In genomic region chr21:42937960-42938580, GRCh38 we compare ENCODE assay signal across 27 cellular contexts. TPM values are rescaled to one million over a fixed set of nuclear protein-coding genes. Genes with fewer than 3 reads are reported as not detected.
DNase-seq lines count a peak whose midpoint lies in the region; ATAC-seq, FAIRE-seq and TF ChIP-seq lines count a peak whose summit lies in the region.
"Had no signal": no experiment of that assay in that cellular context is flagged by ENCODE, and none has a peak within 500 bp of the region (broad histone marks: within the 10 kb centered on the region; RNA-seq: fewer than 3 reads in every experiment).

No MANE protein-coding gene starts in this region.

- no peak overlapping the region for H2BK12ac ChIP-seq in H9 (ENCODE audit: insufficient read length, low read depth, low read length)
- peak overlapping the region; percentile 86 for H2BK12ac ChIP-seq in H1 (ENCODE audit: low read depth, low read length)

- peaks cover 56 to 71% of the 10 kb centered on the region in 2 experiments for H3K4me1 Mint-ChIP-seq in H9
- H3K4me1 Mint-ChIP-seq: activated naive CD4-positive, alpha-beta T cell treated with anti-CD3 and anti-CD28 coated beads, Interleukin-2, amount 50 U/mL, for 24 hours had no signal

- WGBS in H9 (ENCODE audit: extremely low coverage, insufficient read length, low lambda C conversion rate), result no CpG with 5 or more reads among the region's 21 CpGs
- WGBS in H1 (ENCODE audit: extremely low coverage in 1 of 2, insufficient coverage in 1 of 2, insufficient read length in 1 of 2, insufficient replicate concordance in 2 of 2, low coverage in 1 of 2, low lambda C conversion rate in 2 of 2, missing lambda C conversion rate in 1 of 2), 2 experiments, result 79% methylated on average over 21 of the region's 21 CpGs; no CpG with 5 or more reads in 1 of the 2 experiments
- 92 to 95% methylated on average over 19 to 20 of the region's 21 CpGs for WGBS in mesodermal cell (ENCODE audit: insufficient coverage in 2 of 2), 2 experiments
- WGBS in smooth muscle cell (ENCODE audit: low lambda C conversion rate), result 83% methylated on average over 21 of the region's 21 CpGs

- H3K56ac ChIP-seq in H9 (ENCODE audit: insufficient read length, low read depth, low read length) (no peak overlapping the region), H1 (replicated peaks; ENCODE audit: insufficient read length, low read depth, low read length) (no peak overlapping the region)

- FAIRE-seq in H1 (lab: Jason Lieb, UNC), result no peak
- FAIRE-seq in kidney (lab: Jason Lieb, UNC), result no peak

- H3F3A ChIP-seq in smooth muscle cell (ENCODE audit: low read depth), result peaks cover 6% of the 10 kb centered on the region

- H3K23me2 ChIP-seq in H9 (ENCODE audit: insufficient read length, low read depth, low read length, poor library complexity, severe bottlenecking) (no peaks in the 10 kb centered on the region), H1 (ENCODE audit: low read depth, low read length) (no peaks in the 10 kb centered on the region)

- H3K23ac ChIP-seq in H9 (ENCODE audit: insufficient read length, low read depth, low read length) (no peak overlapping the region), H1 (ENCODE audit: insufficient read length) (no peak overlapping the region)

- H2BK5ac ChIP-seq in H9 (ENCODE audit: insufficient read length, low read length), result no peak overlapping the region
- H2BK5ac ChIP-seq in H1 (ENCODE audit: low read depth, low read length), result peak overlapping the region; percentile 98

- peaks cover 0 to 6% of the 10 kb centered on the region in 2 experiments; a peak in 2 of 5 replicates for H3K9me3 Mint-ChIP-seq in H9
- H3K9me3 Mint-ChIP-seq: activated CD8-positive, alpha-beta T cell treated with anti-CD3 and anti-CD28 coated beads for 36 hours; activated naive CD4-positive, alpha-beta T cell treated with anti-CD3 and anti-CD28 coated beads, Interleukin-2, amount 50 U/mL, for 24 hours; activated T-helper 2 cell treated with anti-CD3 and anti-CD28 coated beads, Interferon-gamma antibody, Interleukin-2, Interleukin-4, amounts not matched to agents 10 μg/mL and 5 μg/mL and 100 μg/mL, durations not matched to agents 14 hours and 24 hours and 36 hours; CD4-positive, alpha-beta T cell; naive thymus-derived CD8-positive, alpha-beta T cell; stimulated activated naive CD8-positive, alpha-beta T cell treated with anti-CD3 and anti-CD28 coated beads, Interleukin-15, Interleukin-2, amounts not matched to agents 100 ng/mL and 50 ng/mL, for 24 hours; T-helper 2 cell treated with Interferon-gamma antibody and Interleukin-4, amounts not matched to agents 5 μg/mL and 100 μg/mL, for 36 hours had no signal

- H2BK120ac ChIP-seq in H9 (ENCODE audit: low read depth, low read length, poor library complexity, severe bottlenecking), result no peak overlapping the region
- H2BK120ac ChIP-seq in H1 (replicated peaks; ENCODE audit: low read depth, low read length), result peak overlapping the region; percentile 62

- H3K36me3 ChIP-seq in H1 (ENCODE audit: control insufficient read depth in 2 of 4, insufficient read depth in 4 of 4, low read length in 3 of 4), result no peaks in the 10 kb centered on the region
- peaks cover 9% of the 10 kb centered on the region for H3K36me3 ChIP-seq in mesodermal cell (ENCODE audit: control insufficient read depth, insufficient read depth, low read length)
- H3K36me3 ChIP-seq in smooth muscle cell (ENCODE audit: low read depth), result no peaks in the 10 kb centered on the region
- no peaks in the 10 kb centered on the region for H3K36me3 ChIP-seq in kidney (ENCODE audit: control insufficient read depth in 1 of 2, insufficient read depth in 2 of 2, low read length in 2 of 2)
- H3K36me3 ChIP-seq: brain microvascular endothelial cell had no signal

- no peak overlapping the region for H3T11ph ChIP-seq in H9 (ENCODE audit: low read length)

- POLR2A ChIA-PET in H1 (lab: Charles Lee; ENCODE audit: partially characterized antibody), result interaction anchor here (1.1 to 3.6 kb wide), 8 partner anchors 9 to 54 kb away, joined by 3 to 37 read pairs (median 4); partner anchors contain the start of gene ERVH48-1

- H2BK20ac ChIP-seq in H9 (ENCODE audit: low read depth, low read length, poor library complexity, severe bottlenecking) (no peak overlapping the region), H1 (ENCODE audit: low read length) (peak overlapping the region; percentile 100; the same call in 1 of the 2 replicates)

- H4K20me1 ChIP-seq in H9 (ENCODE audit: control insufficient read depth, insufficient read depth, insufficient read length) (no peaks in the 10 kb centered on the region), H1 (replicated peaks in 1 of 2; ENCODE audit: control insufficient read depth in 1 of 2, insufficient read depth in 2 of 2, low read length in 2 of 2) (no peaks in the 10 kb centered on the region), smooth muscle cell (ENCODE audit: low read depth) (no peaks in the 10 kb centered on the region)

- H3K27ac ChIP-seq in H9 (ENCODE audit: insufficient read length, low read depth, low read length) (peak overlapping the region; percentile 61), H1 (ENCODE audit: low read depth, low read length) (peak overlapping the region; percentile 73; the same call in 1 of the 2 replicates), mesodermal cell (ENCODE audit: low read depth, low read length, severe bottlenecking) (peak overlapping the region; percentile 94), smooth muscle cell (ENCODE audit: low read depth) (no peak overlapping the region), kidney (ENCODE audit: low read depth in 2 of 2, low read length in 2 of 2) (no peak overlapping the region)
- H3K27ac ChIP-seq: brain microvascular endothelial cell, left ventricle myocardium inferior, skin epidermis had no signal

- no peaks in the 10 kb centered on the region; the same call in 1 of the 2 replicates for H3K4me1 ChIP-seq in H9 (ENCODE audit: insufficient read depth, low read length)
- H3K4me1 ChIP-seq in H1 (replicated peaks in 1 of 4; ENCODE audit: control insufficient read depth in 3 of 4, insufficient read depth in 4 of 4, low read length in 3 of 4), result peaks cover 0 to 25% (median 12%) of the 10 kb centered on the region in 4 experiments; a peak in 6 of 7 replicates
- H3K4me1 ChIP-seq in mesodermal cell (ENCODE audit: control insufficient read depth, insufficient read depth, low read length, poor library complexity, severe bottlenecking), result peaks cover 43% of the 10 kb centered on the region
- H3K4me1 ChIP-seq in smooth muscle cell (ENCODE audit: low read depth), result peaks cover 6% of the 10 kb centered on the region
- no peaks in the 10 kb centered on the region for H3K4me1 ChIP-seq in kidney (ENCODE audit: control insufficient read depth in 1 of 2, insufficient read depth in 1 of 2, low read depth in 1 of 2, low read length in 2 of 2)

- H3K79me1 ChIP-seq in H9 (ENCODE audit: insufficient read depth, low read depth, low read length, poor library complexity, severe bottlenecking), result no peaks in the 10 kb centered on the region
- H3K79me1 ChIP-seq in H1 (ENCODE audit: low read depth, low read length), result no peaks in the 10 kb centered on the region

- H3K9ac ChIP-seq in H9 (ENCODE audit: extremely low read depth, insufficient read length, low read length) (no peak overlapping the region), H1 (replicated peaks in 1 of 4; ENCODE audit: extremely low read depth in 1 of 4, low read depth in 3 of 4, low read length in 3 of 4) (no peak overlapping the region), smooth muscle cell (ENCODE audit: low read depth) (no peak overlapping the region), kidney (ENCODE audit: low read length in 2 of 2) (no peak overlapping the region)

- intact Hi-C loops in head of caudate nucleus (cut with DNase I), result no loop called here
- intact Hi-C loops in kidney (cut with DNase I), result no loop called here

- H3K4ac ChIP-seq in H9 (ENCODE audit: low read depth, low read length) (no peak overlapping the region), H1 (replicated peaks; ENCODE audit: insufficient read length, low read depth, low read length) (no peak overlapping the region)

- CTCF ChIA-PET in H1 (lab: Charles Lee; ENCODE audit: partially characterized antibody), result interaction anchor here (0.8 to 3.2 kb wide), 5 partner anchors 10 to 34 kb away, joined by 3 to 10 read pairs (median 4); no protein-coding TSS in a partner anchor

- TF ChIP-seq POLR2A in H1 (IDR thresholded peaks at IDR 0.05; ENCODE audit: control extremely low read depth in 1 of 2, low read depth in 2 of 2, low read length in 2 of 2), result no peak

- H3K18ac ChIP-seq in H9 (ENCODE audit: insufficient read length, low read depth, low read length) (no peak overlapping the region), H1 (ENCODE audit: extremely low read depth, low read length) (peak overlapping the region; percentile 98)

- H2AFZ ChIP-seq in H9 (ENCODE audit: low read length), result no peak overlapping the region
- no peak overlapping the region for H2AFZ ChIP-seq in H1 (ENCODE audit: low read length)
- H2AFZ ChIP-seq in smooth muscle cell (ENCODE audit: low read depth), result peak overlapping the region; percentile 69

- H3K4me3 Mint-ChIP-seq in H9, result peak overlapping the region in 1 of 2 experiments; percentile 68; a peak in 3 of 5 replicates
- H3K4me3 Mint-ChIP-seq: activated CD8-positive, alpha-beta T cell treated with anti-CD3 and anti-CD28 coated beads for 36 hours; activated naive CD4-positive, alpha-beta T cell treated with anti-CD3 and anti-CD28 coated beads, Interleukin-2, amount 50 U/mL, for 24 hours; CD4-positive, alpha-beta T cell; naive thymus-derived CD8-positive, alpha-beta T cell; stimulated activated naive CD8-positive, alpha-beta T cell treated with anti-CD3 and anti-CD28 coated beads, Interleukin-15, Interleukin-2, amounts not matched to agents 100 ng/mL and 50 ng/mL, for 24 hours; T-helper 2 cell treated with Interferon-gamma antibody and Interleukin-4, amounts not matched to agents 5 μg/mL and 100 μg/mL, for 36 hours had no signal

- no peak for TF ChIP-seq RAD21 in H1 (IDR thresholded peaks at IDR 0.05 in 1 of 2, conservative IDR thresholded peaks at IDR 0.05 in 1 of 2; ENCODE audit: low read depth in 2 of 2, low read length in 2 of 2)

- H3K27me3 Mint-ChIP-seq in H9 (ENCODE audit: low read depth), result no peaks in the 10 kb centered on the region
- H3K27me3 Mint-ChIP-seq: activated CD8-positive, alpha-beta T cell treated with anti-CD3 and anti-CD28 coated beads for 36 hours; activated naive CD4-positive, alpha-beta T cell treated with anti-CD3 and anti-CD28 coated beads, Interleukin-2, amount 50 U/mL, for 24 hours; CD4-positive, alpha-beta T cell; naive thymus-derived CD8-positive, alpha-beta T cell; stimulated activated naive CD8-positive, alpha-beta T cell treated with anti-CD3 and anti-CD28 coated beads, Interleukin-15, Interleukin-2, amounts not matched to agents 100 ng/mL and 50 ng/mL, for 24 hours had no signal

- no peak overlapping the region for H3K14ac ChIP-seq in H9 (ENCODE audit: insufficient read depth, low read length)
- no peak overlapping the region for H3K14ac ChIP-seq in H1 (ENCODE audit: insufficient read length)

- H2BK15ac ChIP-seq in H9 (ENCODE audit: low read depth, low read length) (no peak overlapping the region), H1 (ENCODE audit: low read length) (no peak overlapping the region)

- H4K8ac ChIP-seq in H9 (replicated peaks; ENCODE audit: insufficient read length, low read depth, low read length) (no peak overlapping the region), H1 (ENCODE audit: extremely low read depth, insufficient read depth, low read length) (no peak overlapping the region)

- no peaks in the 10 kb centered on the region for H3K79me2 ChIP-seq in H9 (ENCODE audit: insufficient read depth, low read length)
- no peaks in the 10 kb centered on the region for H3K79me2 ChIP-seq in H1 (ENCODE audit: control insufficient read depth in 1 of 2, insufficient read depth in 2 of 2, low read length in 2 of 2)
- H3K79me2 ChIP-seq in smooth muscle cell (ENCODE audit: low read depth), result no peaks in the 10 kb centered on the region

- H3K36me3 Mint-ChIP-seq in H9 (ENCODE audit: insufficient read depth in 1 of 3, low read depth in 3 of 3), result peaks cover 3 to 13% (median 10%) of the 10 kb centered on the region in 3 experiments; a peak in 4 of 7 replicates
- H3K36me3 Mint-ChIP-seq: naive thymus-derived CD8-positive, alpha-beta T cell had no signal

- TF ChIP-seq CTCF in H9 (conservative IDR thresholded peaks at IDR 0.05) (no peak), H1 (IDR thresholded peaks at IDR 0.05; ENCODE audit: control extremely low read depth in 1 of 3, insufficient read depth in 1 of 3, low read depth in 1 of 3, low read length in 3 of 3) (no peak), smooth muscle cell (IDR thresholded peaks at IDR 0.05; ENCODE audit: borderline replicate concordance, insufficient read depth, poor library complexity, severe bottlenecking) (no peak), kidney (IDR thresholded peaks at IDR 0.05; ENCODE audit: borderline replicate concordance, extremely low read depth, insufficient read depth) (no peak)

- no peak overlapping the region for H4K5ac ChIP-seq in H9 (ENCODE audit: insufficient read length, low read depth, low read length)
- H4K5ac ChIP-seq in H1 (ENCODE audit: insufficient read length, low read depth, low read length), result no peak overlapping the region

- ATAC-seq in GM21423 (IDR thresholded peaks at IDR 0.05; ENCODE audit: unreplicated experiment), result no peak
- ATAC-seq: activated CD8-positive, alpha-beta T cell treated with anti-CD3 and anti-CD28 coated beads for 36 hours; naive thymus-derived CD8-positive, alpha-beta T cell had no signal

- H3K27ac Mint-ChIP-seq in H9, result peak overlapping the region; percentile 99 to 100 (median 99)
- H3K27ac Mint-ChIP-seq: activated CD8-positive, alpha-beta T cell treated with anti-CD3 and anti-CD28 coated beads for 36 hours; activated naive CD4-positive, alpha-beta T cell treated with anti-CD3 and anti-CD28 coated beads, Interleukin-2, amount 50 U/mL, for 24 hours; activated T-helper 2 cell treated with anti-CD3 and anti-CD28 coated beads, Interferon-gamma antibody, Interleukin-2, Interleukin-4, amounts not matched to agents 10 μg/mL and 5 μg/mL and 100 μg/mL, durations not matched to agents 14 hours and 24 hours and 36 hours; CD4-positive, alpha-beta T cell; naive thymus-derived CD8-positive, alpha-beta T cell; stimulated activated naive CD8-positive, alpha-beta T cell treated with anti-CD3 and anti-CD28 coated beads, Interleukin-15, Interleukin-2, amounts not matched to agents 100 ng/mL and 50 ng/mL, for 24 hours; T-helper 2 cell treated with Interferon-gamma antibody and Interleukin-4, amounts not matched to agents 5 μg/mL and 100 μg/mL, for 36 hours had no signal

- no peaks in the 10 kb centered on the region for H3K27me3 ChIP-seq in H9 (ENCODE audit: insufficient read depth, low read length)
- no peaks in the 10 kb centered on the region for H3K27me3 ChIP-seq in H1 (replicated peaks in 1 of 4; ENCODE audit: control insufficient read depth in 3 of 4, extremely low read depth in 1 of 4, insufficient read depth in 3 of 4, low read length in 3 of 4)
- no peaks in the 10 kb centered on the region for H3K27me3 ChIP-seq in smooth muscle cell (ENCODE audit: low read depth)
- H3K27me3 ChIP-seq: brain microvascular endothelial cell had no signal

- H4K91ac ChIP-seq in H9 (ENCODE audit: insufficient read length, low read depth, low read length), result no peak overlapping the region
- H4K91ac ChIP-seq in H1 (replicated peaks; ENCODE audit: insufficient read length, low read length), result peak overlapping the region; percentile 97

- DNase-seq in H9 (no peak), H1 (ENCODE audit: low read depth in 1 of 2, low spot score in 2 of 2) (no peak), smooth muscle cell (lab: John Stamatoyannopoulos, UW; ENCODE audit: unreplicated experiment) (no peak), head of caudate nucleus (no peak), kidney (no peak), NCI-H1048 (lab: John Stamatoyannopoulos, UW) (no peak)
- DNase-seq: activated CD8-positive, alpha-beta T cell treated with anti-CD3 and anti-CD28 coated beads for 36 hours; amygdala; brain microvascular endothelial cell; CD4-positive, alpha-beta T cell; hypothalamus; IMR-90; left ventricle myocardium inferior; midbrain; naive thymus-derived CD8-positive, alpha-beta T cell; NCI-H1436 treated with DMSO at 0.1 percent for 48 hours; NCI-H226; NCI-H526 treated with DMSO at 0.1 percent for 48 hours had no signal

- H3K4me3 ChIP-seq in H1 (ENCODE audit: extremely low read depth in 1 of 4, insufficient read depth in 2 of 4, low read depth in 3 of 4, low read length in 4 of 4), result no peak overlapping the region
- no peak overlapping the region for H3K4me3 ChIP-seq in mesodermal cell (ENCODE audit: extremely low read depth, insufficient read depth, low read length, poor library complexity, severe bottlenecking)
- no peak overlapping the region for H3K4me3 ChIP-seq in smooth muscle cell
- H3K4me3 ChIP-seq in kidney (ENCODE audit: low read length in 2 of 2), result no peak overlapping the region
- H3K4me3 ChIP-seq: left ventricle myocardium inferior, skin epidermis had no signal

- no peak overlapping the region for H3K4me2 ChIP-seq in H9 (ENCODE audit: insufficient read depth, insufficient read length, low read length)
- H3K4me2 ChIP-seq in H1 (ENCODE audit: insufficient read depth in 1 of 2, low read depth in 2 of 2, low read length in 2 of 2), result peak overlapping the region in 1 of 2 experiments; percentile 29; a peak in 1 of 4 replicates
- no peak overlapping the region for H3K4me2 ChIP-seq in smooth muscle cell

- no peak for TF ChIP-seq EP300 in H1 (IDR thresholded peaks at IDR 0.05; ENCODE audit: borderline replicate concordance in 1 of 2, low read depth in 2 of 2, low read length in 2 of 2)

- H2AK5ac ChIP-seq in H9 (ENCODE audit: insufficient read length, low read length) (no peak overlapping the region), H1 (ENCODE audit: low read depth, low read length) (peak overlapping the region; percentile 67)

- no peaks in the 10 kb centered on the region for H3K9me3 ChIP-seq in H9 (ENCODE audit: control insufficient read depth, low read depth, low read length)
- H3K9me3 ChIP-seq in H1 (ENCODE audit: insufficient read depth in 2 of 2, low read depth in 1 of 2, low read length in 1 of 2), result no peaks in the 10 kb centered on the region
- no peaks in the 10 kb centered on the region for H3K9me3 ChIP-seq in mesodermal cell (ENCODE audit: control insufficient read depth, low read length)
- H3K9me3 ChIP-seq in smooth muscle cell (replicated peaks; ENCODE audit: low read depth), result no peaks in the 10 kb centered on the region
- no peaks in the 10 kb centered on the region for H3K9me3 ChIP-seq in kidney (ENCODE audit: control insufficient read depth in 1 of 2, low read length in 2 of 2)
- H3K9me3 ChIP-seq: left ventricle myocardium inferior had no signal

RNA-seq across cellular contexts. Expression of gene ERVH48-1, which starts 12.6 kb away (rescaled TPM):
- total RNA-seq in H9 (2021), result 234 and 238 TPM in 2 replicates
- total RNA-seq in H1 (2021; fragmentation: NEBNext Ultra II Directional; extraction: Animal tissue kit (Norgen Biotek cat#: 25700)), result 14.9 and 17.7 TPM in 2 replicates
- polyA plus RNA-seq in H1 (2011; rRNA removed), result 4.0 and 4.2 TPM in 2 replicates
- 5.6 TPM for polyA plus RNA-seq in H1 (2011; cell fraction: cytosol; rRNA removed)
- polyA plus RNA-seq in H1 (2011; cell fraction: nucleus; rRNA removed), result 4.1 TPM
- polyA plus RNA-seq in H1 (2012, experiment 1 of 2), result 5.0 to 5.6 TPM (median 5.4 TPM) in 4 replicates
- 2.3 TPM for polyA plus RNA-seq in H1 (2012, experiment 2 of 2)
- 95.5 TPM for polyA plus RNA-seq in H1 (2013, experiment 1 of 2)
- 113 TPM for polyA plus RNA-seq in H1 (2013, experiment 2 of 2)
- 2.5 and 3.7 TPM in 2 replicates for polyA minus RNA-seq in H1 (2011; rRNA and poly(A)+ RNA removed)
- 2.5 TPM for polyA minus RNA-seq in H1 (2011; cell fraction: cytosol; rRNA and poly(A)+ RNA removed)
- 1.2 TPM for polyA minus RNA-seq in H1 (2011; cell fraction: nucleus; rRNA and poly(A)+ RNA removed)
- polyA plus RNA-seq in mesodermal cell (2013, experiment 1 of 2), result 34.9 TPM
- 42.0 TPM for polyA plus RNA-seq in mesodermal cell (2013, experiment 2 of 2)
- 7.5 and 7.6 TPM in 2 replicates for total RNA-seq in smooth muscle cell
- polyA plus RNA-seq in smooth muscle cell, result 6.8 and 9.8 TPM in 2 replicates
- not detected for total RNA-seq in kidney
- not detected for polyA plus RNA-seq in kidney (ENCODE audit: insufficient read depth, low read depth, low replicate concordance)
- total RNA-seq: left ventricle myocardium inferior, LHCN-M2, omental fat pad had no signal
- polyA plus RNA-seq: IMR-90 had no signal

RNA-seq across cellular contexts. Expression of gene PKNOX1, which starts 36.3 kb away (rescaled TPM):
- total RNA-seq in H9 (2021) (38.1 and 43.4 TPM in 2 replicates), smooth muscle cell (12.4 and 28.5 TPM in 2 replicates), kidney (25.2 TPM)
- 31.3 and 31.9 TPM in 2 replicates for total RNA-seq in H1 (2021; fragmentation: NEBNext Ultra II Directional; extraction: Animal tissue kit (Norgen Biotek cat#: 25700))
- polyA plus RNA-seq in H1 (2011; rRNA removed) (20.4 and 30.7 TPM in 2 replicates), smooth muscle cell (20.4 and 20.8 TPM in 2 replicates), kidney (ENCODE audit: insufficient read depth, low read depth, low replicate concordance) (7.9 TPM)
- polyA plus RNA-seq in H1 (2011; cell fraction: cytosol; rRNA removed), result 36.3 TPM
- polyA plus RNA-seq in H1 (2011; cell fraction: nucleus; rRNA removed), result 27.8 TPM
- polyA plus RNA-seq in H1 (2012, experiment 1 of 2), result 15.7 to 22.7 TPM (median 18.7 TPM) in 4 replicates
- polyA plus RNA-seq in H1 (2012, experiment 2 of 2), result 5.0 TPM
- 10.9 TPM for polyA plus RNA-seq in H1 (2013, experiment 1 of 2)
- 9.7 TPM for polyA plus RNA-seq in H1 (2013, experiment 2 of 2)
- polyA minus RNA-seq in H1 (2011; rRNA and poly(A)+ RNA removed), result 56.6 and 90.5 TPM in 2 replicates
- 19.1 TPM for polyA minus RNA-seq in H1 (2011; cell fraction: cytosol; rRNA and poly(A)+ RNA removed)
- polyA minus RNA-seq in H1 (2011; cell fraction: nucleus; rRNA and poly(A)+ RNA removed), result 56.2 TPM
- 24.1 TPM for polyA plus RNA-seq in mesodermal cell (2013, experiment 1 of 2)
- polyA plus RNA-seq in mesodermal cell (2013, experiment 2 of 2), result 22.2 TPM

RNA-seq across cellular contexts. Expression of gene NDUFV3, which starts 45.0 kb away (rescaled TPM):
- total RNA-seq in H9 (2021) (32.6 and 35.6 TPM in 2 replicates), smooth muscle cell (23.3 and 29.7 TPM in 2 replicates), kidney (29.6 TPM)
- total RNA-seq in H1 (2021; fragmentation: NEBNext Ultra II Directional; extraction: Animal tissue kit (Norgen Biotek cat#: 25700)), result 44.4 and 47.1 TPM in 2 replicates
- polyA plus RNA-seq in H1 (2011; rRNA removed) (17.0 and 18.2 TPM in 2 replicates), smooth muscle cell (28.4 and 31.7 TPM in 2 replicates), kidney (ENCODE audit: insufficient read depth, low read depth, low replicate concordance) (37.0 TPM)
- 23.3 TPM for polyA plus RNA-seq in H1 (2011; cell fraction: cytosol; rRNA removed)
- 23.3 TPM for polyA plus RNA-seq in H1 (2011; cell fraction: nucleus; rRNA removed)
- 27.5 to 34.5 TPM (median 31.8 TPM) in 4 replicates for polyA plus RNA-seq in H1 (2012, experiment 1 of 2)
- 22.5 TPM for polyA plus RNA-seq in H1 (2012, experiment 2 of 2)
- 40.8 TPM for polyA plus RNA-seq in H1 (2013, experiment 1 of 2)
- 37.8 TPM for polyA plus RNA-seq in H1 (2013, experiment 2 of 2)
- 12.9 and 14.9 TPM in 2 replicates for polyA minus RNA-seq in H1 (2011; rRNA and poly(A)+ RNA removed)
- polyA minus RNA-seq in H1 (2011; cell fraction: cytosol; rRNA and poly(A)+ RNA removed), result 19.4 TPM
- polyA minus RNA-seq in H1 (2011; cell fraction: nucleus; rRNA and poly(A)+ RNA removed), result 12.8 TPM
- 30.8 TPM for polyA plus RNA-seq in mesodermal cell (2013, experiment 1 of 2)
- polyA plus RNA-seq in mesodermal cell (2013, experiment 2 of 2), result 28.9 TPM

RNA-seq across cellular contexts. Expression of gene WDR4, which starts 58.7 kb away (rescaled TPM):
- total RNA-seq in H9 (2021), result 53.0 and 54.4 TPM in 2 replicates
- 43.1 and 47.8 TPM in 2 replicates for total RNA-seq in H1 (2021; fragmentation: NEBNext Ultra II Directional; extraction: Animal tissue kit (Norgen Biotek cat#: 25700))
- polyA plus RNA-seq in H1 (2011; rRNA removed), result 28.9 and 45.5 TPM in 2 replicates
- polyA plus RNA-seq in H1 (2011; cell fraction: cytosol; rRNA removed), result 35.0 TPM
- polyA plus RNA-seq in H1 (2011; cell fraction: nucleus; rRNA removed), result 77.6 TPM
- 25.0 to 41.3 TPM (median 37.5 TPM) in 4 replicates for polyA plus RNA-seq in H1 (2012, experiment 1 of 2)
- polyA plus RNA-seq in H1 (2012, experiment 2 of 2), result 25.2 TPM
- 19.7 TPM for polyA plus RNA-seq in H1 (2013, experiment 1 of 2)
- 20.5 TPM for polyA plus RNA-seq in H1 (2013, experiment 2 of 2)
- 47.7 and 48.4 TPM in 2 replicates for polyA minus RNA-seq in H1 (2011; rRNA and poly(A)+ RNA removed)
- polyA minus RNA-seq in H1 (2011; cell fraction: cytosol; rRNA and poly(A)+ RNA removed), result 20.1 TPM
- polyA minus RNA-seq in H1 (2011; cell fraction: nucleus; rRNA and poly(A)+ RNA removed), result 70.6 TPM
- 6.7 TPM for polyA plus RNA-seq in mesodermal cell (2013, experiment 1 of 2)
- 7.6 TPM for polyA plus RNA-seq in mesodermal cell (2013, experiment 2 of 2)
- total RNA-seq in smooth muscle cell, result 2.6 and 5.1 TPM in 2 replicates
- 5.1 and 6.2 TPM in 2 replicates for polyA plus RNA-seq in smooth muscle cell
- total RNA-seq in kidney, result 20.4 TPM
- 4.8 TPM for polyA plus RNA-seq in kidney (ENCODE audit: insufficient read depth, low read depth, low replicate concordance)

Comparison
In these comparisons a context has a peak if more than half of its experiments do, and no peak if none do; other contexts are left out.
1. H3K27ac ChIP-seq: peak in H9 (single experiment), H1 (single experiment) and mesodermal cell (single experiment); none in smooth muscle cell (single experiment) and kidney (0 of 2).
2. RNA of gene ERVH48-1, which starts 12.6 kb away (total RNA-seq): 234 to 238 TPM in H9; 14.9 to 17.7 TPM in H1, 7.5 to 7.6 TPM in smooth muscle cell and not detected in kidney (single experiment); every median in the first group is over 10 times any median in the second.